In genomic region chr6:14763139-14763538, GRCh38 we compare ENCODE assay signal across 16 cellular contexts.
DNase-seq lines count a peak whose midpoint lies in the region; ATAC-seq and TF ChIP-seq lines count a peak whose summit lies in the region.
"Had no signal": no experiment of that assay in that cellular context is flagged by ENCODE, and none has a peak within 500 bp of the region (broad histone marks: within the 10 kb centered on the region; RNA-seq: fewer than 3 reads in every experiment).

No MANE protein-coding gene starts in this region.

- no peaks in the 10 kb centered on the region for H4K20me1 ChIP-seq in hepatocyte (ENCODE audit: insufficient read depth, poor library complexity, severe bottlenecking)

- no peak overlapping the region for H3K27ac ChIP-seq in AG04450 (ENCODE audit: low read depth, low read length)
- H3K27ac ChIP-seq in hepatocyte = peak overlapping the region; percentile 18
- H3K27ac ChIP-seq: C4-2B, psoas muscle had no signal

- no peak overlapping the region for H3K4me2 ChIP-seq in hepatocyte

- no peaks in the 10 kb centered on the region for H3K4me1 ChIP-seq in hepatocyte (ENCODE audit: insufficient read depth)
- H3K4me1 ChIP-seq: psoas muscle had no signal

- no peaks in the 10 kb centered on the region for H3K36me3 ChIP-seq in hepatocyte (replicated peaks; ENCODE audit: insufficient read depth, low read depth)

- POLR2A ChIA-PET in AG04450 (lab: Yijun Ruan, JAX) = no interaction called here

- H2AFZ ChIP-seq in hepatocyte = no peak overlapping the region

- peaks cover 29% of the 10 kb centered on the region for H3K4me1 Mint-ChIP-seq in HFFc6 (ENCODE audit: low read depth)
- H3K4me1 Mint-ChIP-seq in activated T-helper 2 cell treated with anti-CD3 and anti-CD28 coated beads, Interferon-gamma antibody, Interleukin-2, Interleukin-4, amounts not matched to agents 10 μg/mL and 5 μg/mL and 100 μg/mL, durations not matched to agents 14 hours and 24 hours and 36 hours (ENCODE audit: low read depth) = peaks cover 33% of the 10 kb centered on the region

- H3K27me3 ChIP-seq in AG04450 (ENCODE audit: control insufficient read depth, insufficient read depth, low read length) (no peaks in the 10 kb centered on the region), hepatocyte (no peaks in the 10 kb centered on the region)

- H3K4me3 ChIP-seq in AG04450 (ENCODE audit: low read depth, low read length) = no peak overlapping the region
- H3K4me3 ChIP-seq in hepatocyte = no peak overlapping the region
- H3K4me3 ChIP-seq: psoas muscle had no signal

- peak overlapping the region; percentile 20; the same call in 1 of the 2 replicates for H3K27ac Mint-ChIP-seq in HFFc6
- H3K27ac Mint-ChIP-seq in activated T-helper 2 cell treated with anti-CD3 and anti-CD28 coated beads, Interferon-gamma antibody, Interleukin-2, Interleukin-4, amounts not matched to agents 10 μg/mL and 5 μg/mL and 100 μg/mL, durations not matched to agents 14 hours and 24 hours and 36 hours = peak overlapping the region; percentile 33
- H3K27ac Mint-ChIP-seq: activated naive CD8-positive, alpha-beta T cell treated with anti-CD3 and anti-CD28 coated beads, Interleukin-2, amount 50 U/mL, for 24 hours; stimulated activated naive B cell treated with anti-CD40 and anti-IgM and Interleukin-4, amounts not matched to agents 10 μg/mL and 1 μg/mL and 100 μg/mL, for 72 hours had no signal

- no peaks in the 10 kb centered on the region for H3K9me2 ChIP-seq in hepatocyte (replicated peaks; ENCODE audit: insufficient read depth)

- peak; percentile 24 for DNase-seq in AG04450 (ENCODE audit: low read depth, low spot score)
- peak; percentile 32 for DNase-seq in HFFc6
- no peak for DNase-seq in activated T-helper 2 cell treated with anti-CD3 and anti-CD28 coated beads, Interferon-gamma antibody, Interleukin-2, Interleukin-4, amounts not matched to agents 10 μg/mL and 5 μg/mL and 100 μg/mL, durations not matched to agents 14 hours and 24 hours and 36 hours (ENCODE audit: low spot score)
- peak; percentile 44 for DNase-seq in hepatocyte (ENCODE audit: low spot score)
- no peak for DNase-seq in NCI-H774 (lab: John Stamatoyannopoulos, UW)
- no peak for DNase-seq in NCI-H1436 (lab: John Stamatoyannopoulos, UW)
- DNase-seq: activated naive CD8-positive, alpha-beta T cell treated with anti-CD3 and anti-CD28 coated beads, Interleukin-2, amount 50 U/mL, for 24 hours; hippocampal formation; MM.1S; NCI-H510A; psoas muscle; stimulated activated CD4-positive, alpha-beta T cell treated with anti-CD3 and anti-CD28 coated beads, Interleukin-4, amount 100 ng/mL, for 1 hour; stimulated activated naive B cell treated with anti-CD40 and anti-IgM and Interleukin-4, amounts not matched to agents 10 μg/mL and 1 μg/mL and 100 μg/mL, for 72 hours had no signal

- WGBS in hepatocyte (ENCODE audit: low lambda C conversion rate, missing lambda C conversion rate) = 77% methylated on average over 6 of the region's 6 CpGs

- TF ChIP-seq CTCF in AG04450 (IDR thresholded peaks at IDR 0.05; ENCODE audit: low read depth, low read length) = no peak
- no peak for TF ChIP-seq CTCF in HFFc6 (IDR thresholded peaks at IDR 0.05)
- TF ChIP-seq CTCF in hepatocyte (IDR thresholded peaks at IDR 0.05; ENCODE audit: poor library complexity) = no peak

- no peaks in the 10 kb centered on the region for H3K79me2 ChIP-seq in hepatocyte

- intact Hi-C loops in activated T-helper 2 cell treated with anti-CD3 and anti-CD28 coated beads, Interferon-gamma antibody, Interleukin-2, Interleukin-4, amounts not matched to agents 10 μg/mL and 5 μg/mL and 100 μg/mL, durations not matched to agents 14 hours and 24 hours and 36 hours (cut with micrococcal nuclease) = no loop called here

- ATAC-seq in GM21360 (IDR thresholded peaks at IDR 0.05; ENCODE audit: unreplicated experiment) = no peak
- ATAC-seq in HG03039 (IDR thresholded peaks at IDR 0.05; ENCODE audit: unreplicated experiment) = no peak
- ATAC-seq: activated naive CD8-positive, alpha-beta T cell treated with anti-CD3 and anti-CD28 coated beads, Interleukin-2, amount 50 U/mL, for 24 hours; psoas muscle; stimulated activated naive B cell treated with anti-CD40 and anti-IgM and Interleukin-4, amounts not matched to agents 10 μg/mL and 1 μg/mL and 100 μg/mL, for 72 hours had no signal

- H3K36me3 Mint-ChIP-seq in HFFc6 (ENCODE audit: low read depth) = no peaks in the 10 kb centered on the region
- H3K36me3 Mint-ChIP-seq in activated T-helper 2 cell treated with anti-CD3 and anti-CD28 coated beads, Interferon-gamma antibody, Interleukin-2, Interleukin-4, amounts not matched to agents 10 μg/mL and 5 μg/mL and 100 μg/mL, durations not matched to agents 14 hours and 24 hours and 36 hours (ENCODE audit: low read depth) = no peaks in the 10 kb centered on the region

- H3K9me3 ChIP-seq in AG04450 (ENCODE audit: control insufficient read depth, insufficient read depth, low read length) = no peaks in the 10 kb centered on the region
- no peaks in the 10 kb centered on the region for H3K9me3 ChIP-seq in hepatocyte (ENCODE audit: low read depth)
- H3K9me3 ChIP-seq: psoas muscle had no signal

- H3K9me3 Mint-ChIP-seq in HFFc6 = no peaks in the 10 kb centered on the region
- H3K9me3 Mint-ChIP-seq in activated T-helper 2 cell treated with anti-CD3 and anti-CD28 coated beads, Interferon-gamma antibody, Interleukin-2, Interleukin-4, amounts not matched to agents 10 μg/mL and 5 μg/mL and 100 μg/mL, durations not matched to agents 14 hours and 24 hours and 36 hours = no peaks in the 10 kb centered on the region
- H3K9me3 Mint-ChIP-seq: activated naive CD8-positive, alpha-beta T cell treated with anti-CD3 and anti-CD28 coated beads, Interleukin-2, amount 50 U/mL, for 24 hours; stimulated activated naive B cell treated with anti-CD40 and anti-IgM and Interleukin-4, amounts not matched to agents 10 μg/mL and 1 μg/mL and 100 μg/mL, for 72 hours had no signal

- H3K4me3 Mint-ChIP-seq in HFFc6 = no peak overlapping the region
- no peak overlapping the region for H3K4me3 Mint-ChIP-seq in activated T-helper 2 cell treated with anti-CD3 and anti-CD28 coated beads, Interferon-gamma antibody, Interleukin-2, Interleukin-4, amounts not matched to agents 10 μg/mL and 5 μg/mL and 100 μg/mL, durations not matched to agents 14 hours and 24 hours and 36 hours (ENCODE audit: low read depth)
- H3K4me3 Mint-ChIP-seq: activated naive CD8-positive, alpha-beta T cell treated with anti-CD3 and anti-CD28 coated beads, Interleukin-2, amount 50 U/mL, for 24 hours; stimulated activated naive B cell treated with anti-CD40 and anti-IgM and Interleukin-4, amounts not matched to agents 10 μg/mL and 1 μg/mL and 100 μg/mL, for 72 hours had no signal

- no peaks in the 10 kb centered on the region; the same call in 1 of the 2 replicates for H3K27me3 Mint-ChIP-seq in HFFc6 (ENCODE audit: insufficient read depth)
- no peaks in the 10 kb centered on the region for H3K27me3 Mint-ChIP-seq in activated T-helper 2 cell treated with anti-CD3 and anti-CD28 coated beads, Interferon-gamma antibody, Interleukin-2, Interleukin-4, amounts not matched to agents 10 μg/mL and 5 μg/mL and 100 μg/mL, durations not matched to agents 14 hours and 24 hours and 36 hours (ENCODE audit: low read depth)
- H3K27me3 Mint-ChIP-seq: stimulated activated naive B cell treated with anti-CD40 and anti-IgM and Interleukin-4, amounts not matched to agents 10 μg/mL and 1 μg/mL and 100 μg/mL, for 72 hours had no signal

- CTCF ChIA-PET in AG04450 (lab: Charles Lee) = no interaction called here

Comparison
In these comparisons a context has a peak if more than half of its experiments do, and no peak if none do; other contexts are left out.
1. DNase-seq: peak in AG04450 (single experiment), HFFc6 (single experiment) and hepatocyte (single experiment); none in activated T-helper 2 cell treated with anti-CD3 and anti-CD28 coated beads, Interferon-gamma antibody, Interleukin-2, Interleukin-4, amounts not matched to agents 10 μg/mL and 5 μg/mL and 100 μg/mL, durations not matched to agents 14 hours and 24 hours and 36 hours (single experiment), NCI-H774 (single experiment) and NCI-H1436 (single experiment).